8 cellular contexts compared by ENCODE assay signal in the genomic region with DNA sequence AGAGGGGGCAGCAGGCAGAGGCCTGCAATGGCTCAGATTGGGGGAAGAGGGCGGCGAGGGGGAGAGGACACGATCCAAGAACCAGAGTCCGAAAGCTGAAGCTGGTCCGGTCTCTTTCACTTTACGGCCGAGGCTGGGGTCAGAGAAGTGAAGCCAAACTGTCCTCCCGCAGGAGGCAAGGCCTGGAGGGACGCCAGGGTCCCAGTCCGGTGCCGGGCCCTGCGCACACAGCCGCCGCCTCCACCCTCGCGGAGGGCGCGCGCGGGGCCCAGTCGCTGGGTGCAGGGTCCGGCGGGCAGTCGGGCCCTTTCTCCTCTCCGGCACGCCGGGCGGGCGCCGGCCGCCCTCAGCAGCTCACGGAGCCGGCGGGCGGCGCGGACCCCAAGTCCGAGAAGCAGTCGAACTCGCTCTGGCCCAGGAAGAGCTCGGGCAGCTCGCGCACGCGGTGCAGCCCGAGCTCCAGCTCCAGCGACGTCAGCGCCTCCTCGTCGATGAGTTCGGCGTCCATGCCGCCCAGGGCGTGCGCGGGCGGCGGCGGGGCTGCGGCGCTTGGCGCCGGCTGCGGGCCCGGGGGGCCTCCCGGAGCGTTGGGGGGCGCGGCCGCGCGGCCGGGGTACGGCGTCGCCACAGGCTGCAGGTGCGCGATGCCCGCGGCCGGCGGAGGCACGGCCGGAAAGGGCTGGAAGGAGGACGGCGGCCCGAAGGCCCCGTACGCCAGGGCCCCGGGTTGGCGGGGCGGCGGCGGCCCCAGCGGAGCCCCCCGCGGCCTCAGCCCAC. TPM values are rescaled to one million over a fixed set of nuclear protein-coding genes. Genes with fewer than 3 reads are reported as not detected.
DNase-seq lines count a peak whose midpoint lies in the region; FAIRE-seq and TF ChIP-seq lines count a peak whose summit lies in the region.

No MANE protein-coding gene starts in this region.

- TF ChIP-seq CTCF in HEK293 (tag by site-specific recombination; IDR thresholded peaks at IDR 0.05) (no peak), D721Med (IDR thresholded peaks at IDR 0.05; ENCODE audit: insufficient read depth, missing control alignments) (no peak)

- peak overlapping the region; percentile 89 to 99 (median 98) for H3K4me2 ChIP-seq in BLaER1 treated with 17β-estradiol and CSF1 and Interleukin-3, amounts not matched to agents 10 nM and 100 nM
- peak overlapping the region; percentile 75 for H3K4me2 ChIP-seq in mesendoderm (ENCODE audit: low read length)

- peaks cover 0 to 14% (median 3%) of the 10 kb centered on the region in 11 experiments; a peak in 7 of 22 replicates for H4K20me1 ChIP-seq in BLaER1 treated with 17β-estradiol and CSF1 and Interleukin-3, amounts not matched to agents 10 nM and 100 nM

- H3K23ac ChIP-seq in mesendoderm (ENCODE audit: low read length) = peak overlapping the region; percentile 34

- no peak overlapping the region for H4K5ac ChIP-seq in mesendoderm (ENCODE audit: low read length)

- no peak overlapping the region for H3K4ac ChIP-seq in mesendoderm (ENCODE audit: low read depth, low read length)

- no CpG with 5 or more reads among the region's 98 CpGs for WGBS in mesendoderm (ENCODE audit: extremely low coverage, insufficient coverage, low lambda C conversion rate)

- H3K56ac ChIP-seq in mesendoderm (ENCODE audit: low read length) = peak overlapping the region; percentile 78

- H3K18ac ChIP-seq in mesendoderm (ENCODE audit: low read length) = peak overlapping the region; percentile 30

- CTCF ChIA-PET in HEK293 (lab: Yijun Ruan, JAX) = interaction anchor here (0.5 to 17.3 kb wide), 6 partner anchors 9 to 232 kb away, joined by 3 to 415 read pairs (median 4); no protein-coding TSS in a partner anchor

- H3K9me3 ChIP-seq in BLaER1 treated with 17β-estradiol and CSF1 and Interleukin-3, amounts not matched to agents 10 nM and 100 nM (replicated peaks in 1 of 11) = no peaks in the 10 kb centered on the region
- H3K9me3 ChIP-seq in HEK293 (ENCODE audit: control insufficient read depth, insufficient read depth, low read depth, low read length) = no peaks in the 10 kb centered on the region

- peak; percentile 29 for DNase-seq in UCSD-AML1 (lab: John Stamatoyannopoulos, UW; ENCODE audit: unreplicated experiment)
- DNase-seq in effector CD4-positive, alpha-beta T cell = peak; percentile 27
- peak; percentile 61 for DNase-seq in mesendoderm
- peak in 9 of 49 donors; percentile 6 to 51 (median 24) for DNase-seq in substantia nigra (lab: John Stamatoyannopoulos, UW)
- no peak for DNase-seq in D721Med (ENCODE audit: insufficient read length, low spot score)
- no peak for DNase-seq in GM12892 (ENCODE audit: insufficient read length)

- FAIRE-seq in D721Med (lab: Jason Lieb, UNC) = no peak
- no peak for FAIRE-seq in GM12892 (lab: Jason Lieb, UNC)

- H2AK5ac ChIP-seq in mesendoderm (ENCODE audit: low read length) = no peak overlapping the region

- H3K79me1 ChIP-seq in mesendoderm (ENCODE audit: low read length) = no peaks in the 10 kb centered on the region

- H3K9ac ChIP-seq in BLaER1 treated with 17β-estradiol and CSF1 and Interleukin-3, amounts not matched to agents 10 nM and 100 nM = peak overlapping the region; percentile 80 to 96 (median 90)
- peak overlapping the region; percentile 65 for H3K9ac ChIP-seq in mesendoderm (ENCODE audit: low read length)

- no peak overlapping the region for H4K8ac ChIP-seq in mesendoderm (ENCODE audit: low read depth, low read length)

- no peak overlapping the region for H2BK15ac ChIP-seq in mesendoderm (replicated peaks; ENCODE audit: low read depth)

- no peaks in the 10 kb centered on the region for H3K79me2 ChIP-seq in mesendoderm (ENCODE audit: control insufficient read depth, insufficient read depth, low read length)

- H3K4me1 ChIP-seq in BLaER1 treated with 17β-estradiol and CSF1 and Interleukin-3, amounts not matched to agents 10 nM and 100 nM = peaks cover 26 to 62% (median 48%) of the 10 kb centered on the region in 10 experiments
- H3K4me1 ChIP-seq in HEK293 (ENCODE audit: control insufficient read depth, insufficient read depth, low read length) (no peaks in the 10 kb centered on the region), mesendoderm (ENCODE audit: control insufficient read depth, low read depth, low read length) (peaks cover 2% of the 10 kb centered on the region)

- no peaks in the 10 kb centered on the region for H3K36me3 ChIP-seq in BLaER1 treated with 17β-estradiol and CSF1 and Interleukin-3, amounts not matched to agents 10 nM and 100 nM
- H3K36me3 ChIP-seq in HEK293 (ENCODE audit: control insufficient read depth in 2 of 2, insufficient read depth in 1 of 2, low read length in 2 of 2) (no peaks in the 10 kb centered on the region), mesendoderm (ENCODE audit: control insufficient read depth, insufficient read depth, low read length) (no peaks in the 10 kb centered on the region)

- TF ChIP-seq POLR2A in GM12892 (IDR thresholded peaks at IDR 0.05; ENCODE audit: low read depth, low read length) = no peak

- peak overlapping the region; percentile 43 to 97 (median 93); a peak in 21 of 22 replicates for H3K27ac ChIP-seq in BLaER1 treated with 17β-estradiol and CSF1 and Interleukin-3, amounts not matched to agents 10 nM and 100 nM
- H3K27ac ChIP-seq in HEK293 (ENCODE audit: extremely low read depth, low read depth, low read length) = no peak overlapping the region
- no peak overlapping the region for H3K27ac ChIP-seq in mesendoderm (ENCODE audit: low read depth, low read length)
- peak overlapping the region; percentile 30 for H3K27ac ChIP-seq in substantia nigra (ENCODE audit: low read depth, low read length, poor library complexity, severe bottlenecking)

- peak overlapping the region; percentile 61 to 97 (median 86) for H3K4me3 ChIP-seq in BLaER1 treated with 17β-estradiol and CSF1 and Interleukin-3, amounts not matched to agents 10 nM and 100 nM
- H3K4me3 ChIP-seq in HEK293 (ENCODE audit: low read depth, low read length) (peak overlapping the region; percentile 41), mesendoderm (ENCODE audit: low read length) (no peak overlapping the region)

- H2BK120ac ChIP-seq in mesendoderm (ENCODE audit: low read depth, low read length) = no peak overlapping the region

- POLR2A ChIA-PET in HEK293 (lab: Yijun Ruan, JAX) = interaction anchor here (0.6 to 1.3 kb wide), 3 partner anchors 86 to 898 kb away, joined by 5 read pairs; no protein-coding TSS in a partner anchor

- no peak overlapping the region for H2BK5ac ChIP-seq in mesendoderm (ENCODE audit: low read length)

- peaks cover 0 to 14% (median 0%) of the 10 kb centered on the region in 11 experiments; a peak in 6 of 22 replicates for H3K27me3 ChIP-seq in BLaER1 treated with 17β-estradiol and CSF1 and Interleukin-3, amounts not matched to agents 10 nM and 100 nM
- H3K27me3 ChIP-seq in mesendoderm (ENCODE audit: insufficient read depth, low read length, poor library complexity) = peaks cover 4% of the 10 kb centered on the region

TF ChIP-seq in HEK293, 187 proteins besides CTCF, POLR2A, EP300 and RAD21:
- no peak for TF ChIP-seq KLF16 (tag by site-specific recombination; IDR thresholded peaks at IDR 0.05)
- TF ChIP-seq, protein P1, sequence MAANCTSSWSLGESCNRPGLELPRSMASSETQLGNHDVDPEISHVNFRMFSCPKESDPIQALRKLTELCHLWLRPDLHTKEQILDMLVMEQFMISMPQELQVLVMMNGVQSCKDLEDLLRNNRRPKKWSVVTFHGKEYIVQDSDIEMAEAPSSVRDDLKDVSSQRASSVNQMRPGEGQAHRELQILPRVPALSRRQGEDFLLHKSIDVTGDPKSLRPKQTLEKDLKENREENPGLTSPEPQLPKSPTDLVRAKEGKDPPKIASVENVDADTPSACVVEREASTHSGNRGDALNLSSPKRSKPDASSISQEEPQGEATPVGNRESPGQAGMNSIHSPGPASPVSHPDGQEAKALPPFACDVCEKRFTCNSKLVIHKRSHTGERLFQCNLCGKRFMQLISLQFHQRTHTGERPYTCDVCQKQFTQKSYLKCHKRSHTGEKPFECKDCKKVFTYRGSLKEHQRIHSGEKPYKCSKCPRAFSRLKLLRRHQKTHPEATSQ (tag by site-specific recombination; IDR thresholded peaks at IDR 0.05) = no peak
- TF ChIP-seq YY2 (tag by site-specific recombination; IDR thresholded peaks at IDR 0.05) = no peak
- TF ChIP-seq, protein P2, sequence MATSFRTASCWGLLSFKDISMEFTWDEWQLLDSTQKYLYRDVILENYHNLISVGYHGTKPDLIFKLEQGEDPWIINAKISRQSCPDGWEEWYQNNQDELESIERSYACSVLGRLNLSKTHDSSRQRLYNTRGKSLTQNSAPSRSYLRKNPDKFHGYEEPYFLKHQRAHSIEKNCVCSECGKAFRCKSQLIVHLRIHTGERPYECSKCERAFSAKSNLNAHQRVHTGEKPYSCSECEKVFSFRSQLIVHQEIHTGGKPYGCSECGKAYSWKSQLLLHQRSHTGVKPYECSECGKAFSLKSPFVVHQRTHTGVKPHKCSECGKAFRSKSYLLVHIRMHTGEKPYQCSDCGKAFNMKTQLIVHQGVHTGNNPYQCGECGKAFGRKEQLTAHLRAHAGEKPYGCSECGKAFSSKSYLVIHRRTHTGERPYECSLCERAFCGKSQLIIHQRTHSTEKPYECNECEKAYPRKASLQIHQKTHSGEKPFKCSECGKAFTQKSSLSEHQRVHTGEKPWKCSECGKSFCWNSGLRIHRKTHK (tag by site-specific recombination; IDR thresholded peaks at IDR 0.05) = no peak
- no peak for TF ChIP-seq ZNF561 (tag by site-specific recombination; IDR thresholded peaks at IDR 0.05; ENCODE audit: borderline replicate concordance)
- no peak for TF ChIP-seq ZNF48 (tag by site-specific recombination; IDR thresholded peaks at IDR 0.05)
- TF ChIP-seq ZNF600 (tag by site-specific recombination; IDR thresholded peaks at IDR 0.05) = no peak
- no peak for TF ChIP-seq HOXD13 (CRISPR knock-in tag; IDR thresholded peaks at IDR 0.05; ENCODE audit: borderline replicate concordance)
- TF ChIP-seq GLIS2 (tag by site-specific recombination; IDR thresholded peaks at IDR 0.05) = no peak
- TF ChIP-seq MZF1 (tag by site-specific recombination; IDR thresholded peaks at IDR 0.05; ENCODE audit: borderline replicate concordance) = no peak
- TF ChIP-seq PRDM1 (tag by site-specific recombination; IDR thresholded peaks at IDR 0.05) = no peak
TF ChIP-seq in HEK293: peak in this region for 0.

RNA-seq across cellular contexts. Expression of a gene that starts 0.7 kb away (rescaled TPM):
- 12.3 TPM for polyA plus RNA-seq in mesendoderm (2013, experiment 1 of 2)
- polyA plus RNA-seq in mesendoderm (2013, experiment 2 of 2) = 12.8 TPM
- polyA plus RNA-seq in GM12892 (2012; ENCODE audit: missing spikeins) = not detected

Comparison
In these comparisons a context has a peak if more than half of its experiments do, and no peak if none do; other contexts are left out.
1. H3K27ac ChIP-seq: peak in BLaER1 treated with 17β-estradiol and CSF1 and Interleukin-3, amounts not matched to agents 10 nM and 100 nM (11 of 11) and substantia nigra (single experiment); none in HEK293 (single experiment) and mesendoderm (single experiment).
2. DNase-seq: peak in UCSD-AML1 (single experiment), effector CD4-positive, alpha-beta T cell (single experiment) and mesendoderm (single experiment); none in D721Med (single experiment) and GM12892 (single experiment).